11 cellular contexts compared by ENCODE assay signal in the genomic region with DNA sequence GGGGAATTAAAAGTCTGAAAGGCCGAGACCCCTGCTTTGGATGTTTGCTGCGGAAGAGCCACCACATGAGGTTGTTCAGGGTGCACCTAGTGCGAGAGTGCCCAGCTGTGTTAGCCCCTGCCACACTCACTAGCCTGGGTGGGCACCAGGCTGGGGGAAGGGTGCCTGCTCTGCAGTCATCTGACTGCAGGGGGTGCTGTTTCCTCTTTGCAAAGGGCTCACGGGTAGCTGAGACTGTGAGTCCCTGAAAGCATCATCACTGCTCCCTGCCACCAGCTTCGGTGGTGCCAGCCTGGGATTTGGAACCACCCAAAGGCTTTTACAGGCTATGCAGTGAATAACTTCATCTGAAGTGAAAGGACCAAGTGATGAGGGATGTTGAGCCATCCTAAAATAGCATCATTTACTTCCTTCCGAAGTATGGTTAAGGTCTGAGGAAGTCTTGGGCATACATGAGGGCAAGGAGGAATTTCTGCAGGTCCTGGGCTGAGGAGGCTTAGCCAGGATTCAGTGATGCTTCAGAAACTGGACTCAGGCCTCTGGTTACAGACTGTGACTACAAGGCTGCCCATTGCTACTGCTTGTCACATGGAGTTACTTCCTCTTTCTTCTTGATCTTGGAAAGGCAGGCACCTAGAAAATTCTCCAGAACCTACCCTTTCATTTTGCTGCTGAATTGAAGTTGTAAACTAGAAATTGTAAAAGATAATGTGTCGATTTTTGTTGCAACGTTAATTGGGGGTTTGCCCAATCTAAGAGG.
DNase-seq lines count a peak whose midpoint lies in the region; ATAC-seq, FAIRE-seq and TF ChIP-seq lines count a peak whose summit lies in the region.
"Had no signal": no experiment of that assay in that cellular context is flagged by ENCODE, and none has a peak within 500 bp of the region (broad histone marks: within the 10 kb centered on the region; RNA-seq: fewer than 3 reads in every experiment).

No MANE protein-coding gene starts in this region.

- no peaks in the 10 kb centered on the region for H3K36me3 Mint-ChIP-seq in astrocyte (ENCODE audit: low read depth, unreplicated experiment)
- no peaks in the 10 kb centered on the region for H3K36me3 Mint-ChIP-seq in type B pancreatic cell
- no peaks in the 10 kb centered on the region for H3K36me3 Mint-ChIP-seq in activated naive CD4-positive, alpha-beta T cell treated with anti-CD3 and anti-CD28 coated beads, Interleukin-2, amount 10 ng/mL, durations not matched to agents 7 days and 5 days

- 58 to 75% (median 69%) methylated on average over 8 of the region's 8 CpGs for WGBS in spleen, 5 donors

- H3K27me3 Mint-ChIP-seq in astrocyte (ENCODE audit: low read depth, unreplicated experiment) (no peaks in the 10 kb centered on the region), type B pancreatic cell (no peaks in the 10 kb centered on the region)
- H3K27me3 Mint-ChIP-seq in activated naive CD4-positive, alpha-beta T cell treated with anti-CD3 and anti-CD28 coated beads, Interleukin-2, amount 10 ng/mL, durations not matched to agents 7 days and 5 days: no peaks in the 10 kb centered on the region

- no peak overlapping the region for H3K4me3 ChIP-seq in left ventricle myocardium inferior
- H3K4me3 ChIP-seq in astrocyte (ENCODE audit: insufficient read depth, low read depth, low read length): no peak overlapping the region
- no peak overlapping the region for H3K4me3 ChIP-seq in spleen

- no peak overlapping the region for H2AFZ ChIP-seq in astrocyte (ENCODE audit: low read depth, low read length)

- H3K79me2 ChIP-seq in astrocyte (ENCODE audit: insufficient read depth, low read length): no peaks in the 10 kb centered on the region

- H3K36me3 ChIP-seq in left ventricle myocardium inferior (no peaks in the 10 kb centered on the region), astrocyte (ENCODE audit: insufficient read depth, low read length) (no peaks in the 10 kb centered on the region), spleen (no peaks in the 10 kb centered on the region)

- no peak overlapping the region for H3K4me2 ChIP-seq in astrocyte (ENCODE audit: low read length)

- intact Hi-C loops in left ventricle myocardium inferior (cut with micrococcal nuclease) (no loop called here), left ventricle myocardium superior (cut with micrococcal nuclease) (no loop called here), spleen (cut with DNase I; ENCODE audit: low total_unique reads) (no loop called here)

- FAIRE-seq in astrocyte (lab: Jason Lieb, UNC): peak; percentile 92
- FAIRE-seq in frontal cortex (lab: Jason Lieb, UNC): no peak

- no peak overlapping the region for H3K9ac ChIP-seq in astrocyte (ENCODE audit: low read length)

- H3K9me3 Mint-ChIP-seq in astrocyte (ENCODE audit: unreplicated experiment) (no peaks in the 10 kb centered on the region), type B pancreatic cell (no peaks in the 10 kb centered on the region)
- H3K9me3 Mint-ChIP-seq in activated naive CD4-positive, alpha-beta T cell treated with anti-CD3 and anti-CD28 coated beads, Interleukin-2, amount 10 ng/mL, durations not matched to agents 7 days and 5 days: no peaks in the 10 kb centered on the region

- no peak for TF ChIP-seq POLR2A in spleen (IDR thresholded peaks at IDR 0.05)

- H3K27ac Mint-ChIP-seq in astrocyte (ENCODE audit: unreplicated experiment) (no peak overlapping the region), type B pancreatic cell (no peak overlapping the region)
- H3K27ac Mint-ChIP-seq in activated naive CD4-positive, alpha-beta T cell treated with anti-CD3 and anti-CD28 coated beads, Interleukin-2, amount 10 ng/mL, durations not matched to agents 7 days and 5 days: no peak overlapping the region

- CTCF ChIA-PET in activated naive CD4-positive, alpha-beta T cell treated with anti-CD3 and anti-CD28 coated beads, Interleukin-2, amount 10 ng/mL, durations not matched to agents 7 days and 5 days (lab: Charles Lee): interaction anchor here (0.9 to 1.1 kb wide), 2 partner anchors 204 to 273 kb away, joined by 3 read pairs; no protein-coding TSS in a partner anchor

- H3K4me3 Mint-ChIP-seq in astrocyte (ENCODE audit: unreplicated experiment) (no peak overlapping the region), type B pancreatic cell (no peak overlapping the region)
- H3K4me3 Mint-ChIP-seq in activated naive CD4-positive, alpha-beta T cell treated with anti-CD3 and anti-CD28 coated beads, Interleukin-2, amount 10 ng/mL, durations not matched to agents 7 days and 5 days: no peak overlapping the region

- H4K20me1 ChIP-seq in astrocyte (ENCODE audit: insufficient read depth, low read length): no peaks in the 10 kb centered on the region

- H3K27me3 ChIP-seq in left ventricle myocardium inferior (ENCODE audit: low read depth): no peaks in the 10 kb centered on the region
- H3K27me3 ChIP-seq in astrocyte (ENCODE audit: insufficient read depth, low read length): no peaks in the 10 kb centered on the region
- H3K27me3 ChIP-seq in spleen (replicated peaks in 1 of 7): no peaks in the 10 kb centered on the region

- H3K4me1 Mint-ChIP-seq in astrocyte (ENCODE audit: low read depth, unreplicated experiment) (no peaks in the 10 kb centered on the region), type B pancreatic cell (ENCODE audit: unreplicated experiment) (no peaks in the 10 kb centered on the region)
- no peaks in the 10 kb centered on the region for H3K4me1 Mint-ChIP-seq in activated naive CD4-positive, alpha-beta T cell treated with anti-CD3 and anti-CD28 coated beads, Interleukin-2, amount 10 ng/mL, durations not matched to agents 7 days and 5 days

- TF ChIP-seq CTCF in left ventricle myocardium inferior (IDR thresholded peaks at IDR 0.05; ENCODE audit: borderline replicate concordance): peak; percentile 29
- no peak for TF ChIP-seq CTCF in astrocyte (IDR thresholded peaks at IDR 0.05; ENCODE audit: insufficient read depth, low read depth, low read length)
- TF ChIP-seq CTCF in type B pancreatic cell (conservative IDR thresholded peaks at IDR 0.05): peak; percentile 55
- peak in 2 of 11 experiments; percentile 8 to 17 for TF ChIP-seq CTCF in spleen (IDR thresholded peaks at IDR 0.05 in 8 of 11, conservative IDR thresholded peaks at IDR 0.05 in 3 of 11)

- ATAC-seq in left ventricle myocardium superior: no peak
- ATAC-seq in HG03097 (IDR thresholded peaks at IDR 0.05; ENCODE audit: low FRiP score, unreplicated experiment): peak; percentile 61

- H3K27ac ChIP-seq in left ventricle myocardium inferior (replicated peaks): no peak overlapping the region
- H3K27ac ChIP-seq in astrocyte (ENCODE audit: low read depth, low read length): no peak overlapping the region
- no peak overlapping the region for H3K27ac ChIP-seq in spleen

- H3K4me1 ChIP-seq in left ventricle myocardium inferior: no peaks in the 10 kb centered on the region
- H3K4me1 ChIP-seq in astrocyte (ENCODE audit: insufficient read depth, low read length): no peaks in the 10 kb centered on the region
- H3K4me1 ChIP-seq in spleen: peaks cover 0 to 8% (median 0%) of the 10 kb centered on the region in 6 donors

- no peak for DNase-seq in left ventricle myocardium inferior
- DNase-seq in left ventricle myocardium superior: no peak
- DNase-seq in astrocyte (ENCODE audit: low read depth): no peak
- no peak for DNase-seq in type B pancreatic cell (ENCODE audit: extremely low spot score, unreplicated experiment)
- no peak for DNase-seq in frontal cortex (ENCODE audit: low spot score in 2 of 2)
- DNase-seq in spleen: no peak
- no peak for DNase-seq in activated naive CD4-positive, alpha-beta T cell treated with anti-CD3 and anti-CD28 coated beads, Interleukin-2, amount 10 ng/mL, durations not matched to agents 7 days and 5 days
- DNase-seq: activated T-cell treated with anti-CD3 and anti-CD28 coated beads for 4 hours, GDM1, NCI-H1436 treated with DMSO at 0.1 percent for 48 hours had no signal

- H3K9me3 ChIP-seq in left ventricle myocardium inferior (replicated peaks): no peaks in the 10 kb centered on the region
- no peaks in the 10 kb centered on the region for H3K9me3 ChIP-seq in astrocyte (ENCODE audit: insufficient read depth, low read depth, low read length)
- no peaks in the 10 kb centered on the region for H3K9me3 ChIP-seq in spleen
